Comparison of ENCODE assay signal across 10 cellular contexts in the genomic region with DNA sequence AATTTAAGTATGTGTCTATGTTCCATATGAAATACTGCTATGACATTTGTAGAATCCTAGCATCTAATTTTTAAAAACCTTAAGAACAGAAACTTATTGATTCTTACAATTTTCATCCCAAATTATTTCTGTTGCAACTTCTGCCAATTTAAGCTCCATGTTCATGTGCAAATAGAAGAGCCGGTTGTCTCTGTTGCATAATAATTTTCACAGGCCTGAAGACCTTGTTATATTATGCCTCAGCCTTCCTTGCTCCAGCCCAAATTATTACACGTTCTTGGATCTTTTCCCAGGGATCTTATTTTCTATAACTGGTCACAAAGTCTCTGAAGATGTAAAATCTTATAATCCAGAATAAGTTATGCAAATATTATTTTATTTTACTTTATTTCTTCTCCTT.
"Had no signal": no experiment of that assay in that cellular context is flagged by ENCODE, and none has a peak within 500 bp of the region (broad histone marks: within the 10 kb centered on the region; RNA-seq: fewer than 3 reads in every experiment).

No MANE protein-coding gene starts in this region.

- FAIRE-seq: K562 had no signal

- H3K27ac ChIP-seq: GM23248, HL-60 had no signal

- ATAC-seq: HCT116, K562 had no signal

- H3K36me3 ChIP-seq: HAP-1 had no signal

- H3K4me3 ChIP-seq: GM23248, HAP-1, K562 had no signal

- DNase-seq: GM23248, GOT3, H7, HFFc6, IMR-90, KG1 had no signal

- H3K9ac ChIP-seq: GM23248 had no signal

- H3K9me3 ChIP-seq: HAP-1 had no signal

- H2AFZ ChIP-seq: GM23248 had no signal
